23 cellular contexts compared by ENCODE assay signal in genomic region chr15:27514526-27514925, GRCh38.
"Had no signal": no experiment of that assay in that cellular context is flagged by ENCODE, and none has a peak within 500 bp of the region (broad histone marks: within the 10 kb centered on the region; RNA-seq: fewer than 3 reads in every experiment).

No MANE protein-coding gene starts in this region.

- ATAC-seq: naive thymus-derived CD4-positive, alpha-beta T cell; sciatic nerve; stimulated activated memory B cell treated with anti-CD40 and anti-IgM and Interleukin-4, amounts not matched to agents 10 μg/mL and 1 μg/mL and 100 μg/mL, for 72 hours; WTC11 had no signal

- H3K27me3 ChIP-seq: adrenal gland, ascending aorta, hepatocyte, stomach, suprapubic skin, transverse colon, uterus had no signal

- H3K9me3 ChIP-seq: uterus had no signal

- H3K36me3 ChIP-seq: adrenal gland, ascending aorta, left ventricle myocardium inferior, stomach, suprapubic skin, transverse colon, uterus had no signal

- H3K27ac ChIP-seq: adrenal gland, ascending aorta, coronary artery, hepatocyte, left ventricle myocardium inferior, stomach, suprapubic skin, transverse colon, uterus had no signal

- H3K4me1 ChIP-seq: adrenal gland, ascending aorta, left ventricle myocardium inferior, stomach, transverse colon, uterus had no signal

- DNase-seq: activated naive CD4-positive, alpha-beta T cell; activated T-cell treated with anti-CD3 and anti-CD28 coated beads, Interleukin-2, amount 50 U/mL, for 24 hours; adrenal gland; cerebellar nuclear complex; foreskin melanocyte; glutamatergic neuron; kidney glomerular epithelial cell; left ventricle myocardium inferior; naive thymus-derived CD4-positive, alpha-beta T cell; posterior cingulate gyrus; stimulated activated CD4-positive, alpha-beta T cell treated with anti-CD3 and anti-CD28 coated beads, Interleukin-15, amount 100 ng/mL, for 24 hours; stomach; T-helper 9 cell; transverse colon; uterus had no signal

- H3K4me3 ChIP-seq: adrenal gland, ascending aorta, coronary artery, hepatocyte, left ventricle myocardium inferior, smooth muscle cell, stomach, suprapubic skin, transverse colon, uterus had no signal
